In the genomic region with DNA sequence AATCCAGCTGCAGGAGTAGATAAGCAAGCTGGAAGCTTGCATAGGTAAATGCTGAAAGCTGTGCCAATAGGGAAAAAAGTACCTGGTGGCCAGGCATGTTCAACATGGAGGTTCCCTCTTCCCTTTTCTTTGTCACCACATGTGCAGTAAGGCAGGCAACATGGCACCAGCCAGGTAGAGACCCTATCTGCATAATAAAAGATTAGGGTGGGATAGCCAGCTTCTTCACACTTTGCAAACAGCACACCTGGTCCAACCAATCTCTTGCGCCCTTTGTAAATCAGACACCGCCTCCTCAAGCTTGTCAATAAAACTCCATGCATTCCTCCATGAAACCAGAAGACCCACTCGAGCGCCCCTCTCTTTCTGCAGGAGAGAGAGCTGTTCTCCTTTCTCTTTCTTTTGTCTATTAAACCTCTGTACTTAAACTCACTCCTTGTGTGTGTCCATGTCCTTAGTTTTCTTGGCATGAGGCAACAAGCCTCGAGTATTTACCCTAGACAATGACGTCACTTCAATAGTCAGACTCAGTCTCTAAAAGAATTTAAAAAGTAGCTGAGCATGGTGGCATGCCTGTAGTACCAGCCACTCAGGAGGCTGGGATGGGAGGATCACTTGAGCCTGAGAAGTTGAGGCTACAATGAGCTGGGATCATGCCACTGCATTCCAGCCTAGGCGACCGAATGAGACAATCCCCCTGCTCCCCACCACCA, we compare ENCODE assay signal across 15 cellular contexts.
A peak's percentile ranks its signal among the peaks of the same experiment; 100 is the strongest.
DNase-seq lines count a peak whose midpoint lies in the region; ATAC-seq and TF ChIP-seq lines count a peak whose summit lies in the region.
"Had no signal": no experiment of that assay in that cellular context is flagged by ENCODE, and none has a peak within 500 bp of the region (broad histone marks: within the 10 kb centered on the region; RNA-seq: fewer than 3 reads in every experiment).

No MANE protein-coding gene starts in this region.

- H3K4me3 ChIP-seq in HUES64 (ENCODE audit: low read length): no peak overlapping the region
- H3K4me3 ChIP-seq in endodermal cell (ENCODE audit: low read length): no peak overlapping the region
- no peak overlapping the region for H3K4me3 ChIP-seq in left lung
- H3K4me3 ChIP-seq in Caco-2 (ENCODE audit: low read depth, low read length): no peak overlapping the region

- peak; percentile 64 for ATAC-seq in left lung

- no peaks in the 10 kb centered on the region for H3K36me3 ChIP-seq in HUES64 (ENCODE audit: insufficient read depth, low read length)
- H3K36me3 ChIP-seq in endodermal cell (ENCODE audit: control insufficient read depth, insufficient read depth, low read length): no peaks in the 10 kb centered on the region
- H3K36me3 ChIP-seq in left lung: peaks cover 0 to 3% of the 10 kb centered on the region in 2 donors
- H3K36me3 ChIP-seq in Caco-2 (ENCODE audit: control insufficient read depth, insufficient read depth, low read length): no peaks in the 10 kb centered on the region
- H3K36me3 ChIP-seq: BE2C had no signal

- intact Hi-C loops in left lung (cut with DNase I) (no loop called here), Caco-2 (cut with micrococcal nuclease; ENCODE audit: unreplicated experiment) (no loop called here)

- H3K4me1 Mint-ChIP-seq in endodermal cell (peaks cover 5% of the 10 kb centered on the region), Caco-2 (ENCODE audit: low read depth, unreplicated experiment) (peaks cover 29% of the 10 kb centered on the region)

- CTCF ChIA-PET in Caco-2 (lab: Charles Lee): no interaction called here

- no peak for TF ChIP-seq POLR2A in erythroblast (IDR thresholded peaks at IDR 0.05; ENCODE audit: low read length)

- no peaks in the 10 kb centered on the region for H3K9me3 ChIP-seq in HUES64 (ENCODE audit: insufficient read depth, low read depth, low read length)
- no peaks in the 10 kb centered on the region for H3K9me3 ChIP-seq in endodermal cell (ENCODE audit: control insufficient read depth, low read length)
- no peaks in the 10 kb centered on the region for H3K9me3 ChIP-seq in left lung
- H3K9me3 ChIP-seq in Caco-2: no peaks in the 10 kb centered on the region
- H3K9me3 ChIP-seq: BE2C had no signal

- BruUV-seq in Caco-2 (replicated peaks; lab: Mats Ljungman, UMichigan): no TSS peak

- H3K27me3 ChIP-seq in HUES64 (ENCODE audit: insufficient read depth, low read length) (no peaks in the 10 kb centered on the region), endodermal cell (ENCODE audit: control insufficient read depth, insufficient read depth, low read length, poor library complexity, severe bottlenecking) (no peaks in the 10 kb centered on the region), left lung (no peaks in the 10 kb centered on the region), Caco-2 (replicated peaks; ENCODE audit: control insufficient read depth, insufficient read depth, low read length) (no peaks in the 10 kb centered on the region)
- H3K27me3 ChIP-seq: BE2C had no signal

- no peak overlapping the region for H3K27ac ChIP-seq in HUES64 (ENCODE audit: low read depth, low read length)
- no peak overlapping the region for H3K27ac ChIP-seq in endodermal cell (ENCODE audit: low read depth, low read length)
- no peak overlapping the region for H3K27ac ChIP-seq in left lung
- H3K27ac ChIP-seq: C4-2B had no signal

- POLR2A ChIA-PET in Caco-2 (lab: Charles Lee): no interaction called here

- DNase-seq in endodermal cell: peak; percentile 53
- no peak for DNase-seq in left lung
- no peak for DNase-seq in erythroblast (lab: John Stamatoyannopoulos, UW)
- DNase-seq in Caco-2: no peak
- no peak for DNase-seq in activated naive CD4-positive, alpha-beta T cell treated with anti-CD3 and anti-CD28 coated beads, Interleukin-2, amount 50 U/mL, for 16 hours
- no peak for DNase-seq in NK-92 (lab: John Stamatoyannopoulos, UW; ENCODE audit: unreplicated experiment)
- DNase-seq: BE2C; CD4-positive, alpha-beta memory T cell; DMS153; DMS79 treated with DMSO at 0.1 percent for 48 hours; EL; GDM1; IMR-90 had no signal

- peaks cover 8% of the 10 kb centered on the region for H3K9me3 Mint-ChIP-seq in endodermal cell
- H3K9me3 Mint-ChIP-seq in Caco-2 (ENCODE audit: unreplicated experiment): no peaks in the 10 kb centered on the region

- H3K9ac ChIP-seq in HUES64 (ENCODE audit: low read depth, low read length) (0 out of 2 replicates have a peak overlapping the region, but pooled peaks have one; percentile 30), endodermal cell (ENCODE audit: extremely low read depth, low read length, poor library complexity, severe bottlenecking) (no peak overlapping the region)

- H3K4me1 ChIP-seq in HUES64 (ENCODE audit: insufficient read depth, low read length) (peaks cover 4% of the 10 kb centered on the region; the same call in 1 of the 2 replicates), endodermal cell (ENCODE audit: control insufficient read depth, insufficient read depth, low read length) (no peaks in the 10 kb centered on the region), left lung (no peaks in the 10 kb centered on the region), Caco-2 (peaks cover 12% of the 10 kb centered on the region)
- H3K4me1 ChIP-seq: BE2C had no signal

- no peak for TF ChIP-seq CTCF in endodermal cell (conservative IDR thresholded peaks at IDR 0.05)
- TF ChIP-seq CTCF in left lung (IDR thresholded peaks at IDR 0.05): no peak
- no peak for TF ChIP-seq CTCF in Caco-2 (IDR thresholded peaks at IDR 0.05; ENCODE audit: insufficient read depth in 1 of 2, low read depth in 1 of 2, low read length in 1 of 2, severe bottlenecking in 1 of 2, unreplicated experiment in 1 of 2)

- H3K4me3 Mint-ChIP-seq in endodermal cell: no peak overlapping the region
- no peak overlapping the region for H3K4me3 Mint-ChIP-seq in Caco-2 (ENCODE audit: unreplicated experiment)
- H3K4me3 Mint-ChIP-seq: CD4-positive, alpha-beta memory T cell had no signal

- H3K36me3 Mint-ChIP-seq in endodermal cell (ENCODE audit: low read depth) (no peaks in the 10 kb centered on the region), Caco-2 (ENCODE audit: insufficient read depth, unreplicated experiment) (peaks cover 6% of the 10 kb centered on the region)

- H3K27ac Mint-ChIP-seq in endodermal cell: no peak overlapping the region
- no peak overlapping the region for H3K27ac Mint-ChIP-seq in Caco-2 (ENCODE audit: unreplicated experiment)
- H3K27ac Mint-ChIP-seq: CD4-positive, alpha-beta memory T cell had no signal

- H3K27me3 Mint-ChIP-seq in endodermal cell (ENCODE audit: insufficient read depth) (no peaks in the 10 kb centered on the region), Caco-2 (ENCODE audit: insufficient read depth, unreplicated experiment) (no peaks in the 10 kb centered on the region)
- H3K27me3 Mint-ChIP-seq: CD4-positive, alpha-beta memory T cell had no signal

- WGBS in HUES64: 83% methylated on average over 7 of the region's 8 CpGs
- WGBS in endodermal cell (ENCODE audit: insufficient coverage in 1 of 2, insufficient read length in 1 of 2), 2 experiments: 86 to 88% methylated on average over 6 to 8 of the region's 8 CpGs
